In genomic region chr9:75299324-75299723, GRCh38 we compare ENCODE assay signal across 21 cellular contexts.
DNase-seq lines count a peak whose midpoint lies in the region; TF ChIP-seq lines count a peak whose summit lies in the region.
"Had no signal": no experiment of that assay in that cellular context is flagged by ENCODE, and none has a peak within 500 bp of the region (broad histone marks: within the 10 kb centered on the region; RNA-seq: fewer than 3 reads in every experiment).

No MANE protein-coding gene starts in this region.

- no peak overlapping the region for H3K4me2 ChIP-seq in MM.1S (ENCODE audit: low read depth, low read length)
- H3K4me2 ChIP-seq: neural progenitor cell had no signal

- H3K36me3 ChIP-seq in MM.1S (replicated peaks; ENCODE audit: insufficient read depth, low read length): no peaks in the 10 kb centered on the region
- H3K36me3 ChIP-seq: heart left ventricle, neural progenitor cell, SJCRH30, thoracic aorta, uterus had no signal

- H3F3A ChIP-seq in MM.1S (ENCODE audit: insufficient read depth, low read length): no peaks in the 10 kb centered on the region

- H3K27ac Mint-ChIP-seq in Calu3 (ENCODE audit: unreplicated experiment): no peak overlapping the region
- H3K27ac Mint-ChIP-seq: activated naive CD8-positive, alpha-beta T cell treated with anti-CD3 and anti-CD28 coated beads, Interleukin-2, amount 50 U/mL, for 24 hours; activated T-cell treated with anti-CD3 and anti-CD28 coated beads, Interleukin-2, amount 50 U/mL, for 24 hours; neural progenitor cell; T-helper 17 cell had no signal

- H3K4me1 Mint-ChIP-seq in Calu3 (ENCODE audit: low read depth, unreplicated experiment): no peaks in the 10 kb centered on the region
- H3K4me1 Mint-ChIP-seq: activated naive CD8-positive, alpha-beta T cell treated with anti-CD3 and anti-CD28 coated beads, Interleukin-2, amount 50 U/mL, for 24 hours; neural progenitor cell; T-helper 17 cell had no signal

- no peak overlapping the region for H3K4me3 ChIP-seq in MM.1S (ENCODE audit: low read length)
- H3K4me3 ChIP-seq: heart left ventricle, neural progenitor cell, SJCRH30, thoracic aorta, uterus had no signal

- H3K27me3 Mint-ChIP-seq in Calu3 (ENCODE audit: unreplicated experiment): peaks cover 13% of the 10 kb centered on the region
- H3K27me3 Mint-ChIP-seq: activated naive CD8-positive, alpha-beta T cell treated with anti-CD3 and anti-CD28 coated beads, Interleukin-2, amount 50 U/mL, for 24 hours; activated T-cell treated with anti-CD3 and anti-CD28 coated beads, Interleukin-2, amount 50 U/mL, for 24 hours; T-helper 17 cell had no signal

- CTCF ChIA-PET in Calu3 (lab: Charles Lee): no interaction called here

- intact Hi-C loops in Calu3 (cut with micrococcal nuclease; ENCODE audit: unreplicated experiment): no loop called here

- TF ChIP-seq CTCF in C4-2B (conservative IDR thresholded peaks at IDR 0.05): peak; percentile 39
- TF ChIP-seq CTCF in GM12872 (IDR thresholded peaks at IDR 0.05; ENCODE audit: insufficient read depth, low read depth, low read length): peak; percentile 16; the same call in 1 of the 3 replicates
- 0 out of 2 replicates have a peak, but pooled peaks have one; percentile 10 for TF ChIP-seq CTCF in MM.1S (IDR thresholded peaks at IDR 0.05; ENCODE audit: low read length)
- TF ChIP-seq CTCF in VCaP (conservative IDR thresholded peaks at IDR 0.05): peak; percentile 58
- TF ChIP-seq CTCF in Calu3 (IDR thresholded peaks at IDR 0.05; ENCODE audit: unreplicated experiment): no peak

- H3K27me3 ChIP-seq in MM.1S (replicated peaks; ENCODE audit: insufficient read depth, low read length): no peaks in the 10 kb centered on the region
- H3K27me3 ChIP-seq: heart left ventricle, neural progenitor cell, SJCRH30, uterus had no signal

- H3K9ac ChIP-seq in MM.1S (ENCODE audit: low read length): no peak overlapping the region
- H3K9ac ChIP-seq: neural progenitor cell had no signal

- BruUV-seq in Calu3 (replicated peaks; lab: Mats Ljungman, UMichigan): no TSS peak

- H3K9me2 ChIP-seq in MM.1S (replicated peaks; ENCODE audit: insufficient read depth, low read length): no peaks in the 10 kb centered on the region

- H3K4me3 Mint-ChIP-seq in Calu3 (ENCODE audit: low read depth, unreplicated experiment): no peak overlapping the region
- H3K4me3 Mint-ChIP-seq: activated naive CD8-positive, alpha-beta T cell treated with anti-CD3 and anti-CD28 coated beads, Interleukin-2, amount 50 U/mL, for 24 hours; activated T-cell treated with anti-CD3 and anti-CD28 coated beads, Interleukin-2, amount 50 U/mL, for 24 hours; neural progenitor cell; T-helper 17 cell had no signal

- H3K4me1 ChIP-seq in MM.1S (ENCODE audit: low read length): no peaks in the 10 kb centered on the region
- H3K4me1 ChIP-seq: heart left ventricle, neural progenitor cell, SJCRH30, uterus had no signal

- H3K79me2 ChIP-seq in MM.1S (ENCODE audit: low read length): no peaks in the 10 kb centered on the region

- H4K20me1 ChIP-seq in MM.1S (ENCODE audit: insufficient read depth, low read length): no peaks in the 10 kb centered on the region

- H2AFZ ChIP-seq in MM.1S (ENCODE audit: low read length): no peak overlapping the region
- H2AFZ ChIP-seq: neural progenitor cell had no signal

- H3K9me3 ChIP-seq in MM.1S (replicated peaks; ENCODE audit: insufficient read depth, low read length): no peaks in the 10 kb centered on the region
- H3K9me3 ChIP-seq: SJCRH30, thoracic aorta, uterus had no signal

- H3K27ac ChIP-seq in C4-2B: no peak overlapping the region
- no peak overlapping the region for H3K27ac ChIP-seq in MM.1S (ENCODE audit: low read length)
- no peak overlapping the region for H3K27ac ChIP-seq in VCaP
- H3K27ac ChIP-seq: heart left ventricle, neural progenitor cell, SJCRH30, uterus had no signal

- DNase-seq in MM.1S (no peak), Calu3 (no peak), NCI-H345 (lab: John Stamatoyannopoulos, UW) (no peak), SIG-M5 treated with dmso at 0.1 percent for 504 hours (lab: John Stamatoyannopoulos, UW; ENCODE audit: unreplicated experiment) (no peak)
- DNase-seq: activated CD4-positive, alpha-beta T cell treated with anti-CD3 and anti-CD28 coated beads for 4 hours; activated gamma-delta T cell treated with Interleukin-2 at 50 U/mL for 16 hours; activated naive CD8-positive, alpha-beta T cell treated with anti-CD3 and anti-CD28 coated beads, Interleukin-2, amount 50 U/mL, for 24 hours; activated T-cell treated with anti-CD3 and anti-CD28 coated beads, Interleukin-2, amount 50 U/mL, for 24 hours; GDM1; heart left ventricle; NCI-H2171 treated with DMSO at 0.1 percent for 48 hours; NCI-H69; stimulated activated naive CD8-positive, alpha-beta T cell treated with anti-CD3 and anti-CD28 coated beads, Interleukin-15, Interleukin-2, amounts not matched to agents 100 U/mL and 50 U/mL, for 24 hours; T-helper 17 cell; uterus had no signal

- no peaks in the 10 kb centered on the region for H3K36me3 Mint-ChIP-seq in Calu3 (ENCODE audit: insufficient read depth, unreplicated experiment)
- H3K36me3 Mint-ChIP-seq: neural progenitor cell had no signal

- H3K9me3 Mint-ChIP-seq in Calu3 (ENCODE audit: low read depth, unreplicated experiment): no peaks in the 10 kb centered on the region
- H3K9me3 Mint-ChIP-seq: activated naive CD8-positive, alpha-beta T cell treated with anti-CD3 and anti-CD28 coated beads, Interleukin-2, amount 50 U/mL, for 24 hours; neural progenitor cell had no signal
